31 cellular contexts compared by ENCODE assay signal in the genomic region with DNA sequence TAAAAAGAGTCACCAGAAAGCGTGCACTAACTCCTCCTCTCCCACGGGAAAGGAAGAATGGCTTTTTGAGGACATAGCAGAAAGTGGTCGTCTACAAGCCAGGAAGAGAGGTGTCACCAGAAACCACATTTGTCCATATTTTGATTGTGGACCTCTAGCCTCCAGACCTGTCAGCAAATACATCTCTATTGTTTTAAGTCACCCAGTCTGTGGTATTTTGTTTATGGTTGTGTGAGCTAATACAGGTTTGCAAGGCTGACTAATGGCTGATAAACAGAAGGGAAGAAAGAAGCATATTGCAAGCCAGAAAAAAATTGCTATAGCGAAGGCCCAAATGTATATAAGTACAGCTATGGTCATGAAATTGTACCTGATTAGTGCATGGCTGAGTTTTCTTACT.
"Had no signal": no experiment of that assay in that cellular context is flagged by ENCODE, and none has a peak within 500 bp of the region (broad histone marks: within the 10 kb centered on the region; RNA-seq: fewer than 3 reads in every experiment).

No MANE protein-coding gene starts in this region.

- ATAC-seq: activated naive CD8-positive, alpha-beta T cell treated with anti-CD3 and anti-CD28 coated beads, Interleukin-2, amount 50 U/mL, for 24 hours; activated T-helper 17 cell treated with anti-CD3 and anti-CD28 coated beads, Interleukin-2, amount 50 U/mL, for 72 hours; body of pancreas; pancreas; psoas muscle; upper lobe of right lung had no signal

- H3K4me1 Mint-ChIP-seq: activated CD4-positive, alpha-beta memory T cell treated with anti-CD3 and anti-CD28 coated beads, Interleukin-2, amount 10 ng/mL, durations not matched to agents 7 days and 5 days; activated CD4-positive, alpha-beta T cell treated with anti-CD3 and anti-CD28 coated beads, Interleukin-2, amount 10 ng/mL, durations not matched to agents 7 days and 5 days; activated naive CD4-positive, alpha-beta T cell treated with anti-CD3 and anti-CD28 coated beads, Interleukin-2, amount 50 U/mL, for 24 hours; activated naive CD8-positive, alpha-beta T cell treated with anti-CD3 and anti-CD28 coated beads, Interleukin-2, amount 50 U/mL, for 24 hours; activated T-helper 17 cell treated with anti-CD3 and anti-CD28 coated beads, Interleukin-2, amount 50 U/mL, for 72 hours; nephron progenitor cell had no signal

- H3K4me1 ChIP-seq: body of pancreas, esophagus muscularis mucosa, left ventricle myocardium inferior, pancreas, psoas muscle, right atrium auricular region, suprapubic skin, tibial artery, upper lobe of right lung had no signal

- H3K4me3 Mint-ChIP-seq: activated CD4-positive, alpha-beta memory T cell treated with anti-CD3 and anti-CD28 coated beads, Interleukin-2, amount 10 ng/mL, durations not matched to agents 7 days and 5 days; activated CD4-positive, alpha-beta T cell treated with anti-CD3 and anti-CD28 coated beads, Interleukin-2, amount 10 ng/mL, durations not matched to agents 7 days and 5 days; activated naive CD4-positive, alpha-beta T cell treated with anti-CD3 and anti-CD28 coated beads, Interleukin-2, amount 50 U/mL, for 24 hours; activated naive CD8-positive, alpha-beta T cell treated with anti-CD3 and anti-CD28 coated beads, Interleukin-2, amount 50 U/mL, for 24 hours; activated T-cell treated with anti-CD3 and anti-CD28 coated beads, Interleukin-2, amount 50 U/mL, for 24 hours; activated T-helper 17 cell treated with anti-CD3 and anti-CD28 coated beads, Interleukin-2, amount 50 U/mL, for 72 hours; nephron progenitor cell had no signal

- H3K9me3 Mint-ChIP-seq: activated CD4-positive, alpha-beta memory T cell treated with anti-CD3 and anti-CD28 coated beads, Interleukin-2, amount 10 ng/mL, durations not matched to agents 7 days and 5 days; activated CD4-positive, alpha-beta T cell treated with anti-CD3 and anti-CD28 coated beads, Interleukin-2, amount 10 ng/mL, durations not matched to agents 7 days and 5 days; activated naive CD4-positive, alpha-beta T cell treated with anti-CD3 and anti-CD28 coated beads, Interleukin-2, amount 50 U/mL, for 24 hours; activated naive CD8-positive, alpha-beta T cell treated with anti-CD3 and anti-CD28 coated beads, Interleukin-2, amount 50 U/mL, for 24 hours; activated T-cell treated with anti-CD3 and anti-CD28 coated beads, Interleukin-2, amount 50 U/mL, for 24 hours; activated T-helper 17 cell treated with anti-CD3 and anti-CD28 coated beads, Interleukin-2, amount 50 U/mL, for 72 hours; nephron progenitor cell had no signal

- H3K4me2 ChIP-seq: smooth muscle cell had no signal

- FAIRE-seq: frontal cortex, pancreas had no signal

- H3K27me3 ChIP-seq: body of pancreas, cardiac muscle cell, esophagus muscularis mucosa, neutrophil, pancreas, right atrium auricular region, suprapubic skin, tibial artery, upper lobe of right lung had no signal

- H3K27ac Mint-ChIP-seq: activated CD4-positive, alpha-beta memory T cell treated with anti-CD3 and anti-CD28 coated beads, Interleukin-2, amount 10 ng/mL, durations not matched to agents 7 days and 5 days; activated CD4-positive, alpha-beta T cell treated with anti-CD3 and anti-CD28 coated beads, Interleukin-2, amount 10 ng/mL, durations not matched to agents 7 days and 5 days; activated naive CD4-positive, alpha-beta T cell treated with anti-CD3 and anti-CD28 coated beads, Interleukin-2, amount 50 U/mL, for 24 hours; activated naive CD8-positive, alpha-beta T cell treated with anti-CD3 and anti-CD28 coated beads, Interleukin-2, amount 50 U/mL, for 24 hours; activated T-cell treated with anti-CD3 and anti-CD28 coated beads, Interleukin-2, amount 50 U/mL, for 24 hours; activated T-helper 17 cell treated with anti-CD3 and anti-CD28 coated beads, Interleukin-2, amount 50 U/mL, for 72 hours; nephron progenitor cell had no signal

- H3K9me3 ChIP-seq: body of pancreas, esophagus muscularis mucosa, left ventricle myocardium inferior, neutrophil, pancreas, psoas muscle, right atrium auricular region, suprapubic skin, tibial artery, upper lobe of right lung had no signal

- H3K27ac ChIP-seq: body of pancreas, cardiac muscle cell, esophagus muscularis mucosa, left ventricle myocardium inferior, neutrophil, pancreas, psoas muscle, right atrium auricular region, suprapubic skin, tibial artery, upper lobe of right lung had no signal

- H3K27me3 Mint-ChIP-seq: activated CD4-positive, alpha-beta memory T cell treated with anti-CD3 and anti-CD28 coated beads, Interleukin-2, amount 10 ng/mL, durations not matched to agents 7 days and 5 days; activated CD4-positive, alpha-beta T cell treated with anti-CD3 and anti-CD28 coated beads, Interleukin-2, amount 10 ng/mL, durations not matched to agents 7 days and 5 days; activated naive CD4-positive, alpha-beta T cell treated with anti-CD3 and anti-CD28 coated beads, Interleukin-2, amount 50 U/mL, for 24 hours; activated naive CD8-positive, alpha-beta T cell treated with anti-CD3 and anti-CD28 coated beads, Interleukin-2, amount 50 U/mL, for 24 hours; activated T-cell treated with anti-CD3 and anti-CD28 coated beads, Interleukin-2, amount 50 U/mL, for 24 hours; activated T-helper 17 cell treated with anti-CD3 and anti-CD28 coated beads, Interleukin-2, amount 50 U/mL, for 72 hours had no signal

- DNase-seq: activated CD4-positive, alpha-beta memory T cell treated with anti-CD3 and anti-CD28 coated beads, Interleukin-2, amount 10 ng/mL, durations not matched to agents 7 days and 5 days; activated CD4-positive, alpha-beta T cell treated with anti-CD3 and anti-CD28 coated beads, Interleukin-2, amount 10 ng/mL, durations not matched to agents 7 days and 5 days; activated CD4-positive, CD25-positive, alpha-beta regulatory T cell treated with anti-CD3 and anti-CD28 coated beads, Interleukin-2, amount 50 U/mL, for 72 hours; activated CD8-positive, alpha-beta memory T cell treated with anti-CD3 and anti-CD28 coated beads, Interleukin-2, amount 50 U/mL, for 48 hours; activated naive CD8-positive, alpha-beta T cell treated with anti-CD3 and anti-CD28 coated beads, Interleukin-2, amount 50 U/mL, for 24 hours; activated T-cell treated with anti-CD3 and anti-CD28 coated beads, Interleukin-2, amount 50 U/mL, for 24 hours; body of pancreas; cortex of kidney; glutamatergic neuron; islet precursor cell; left ventricle myocardium inferior; nephron progenitor cell; pancreas; psoas muscle; stimulated activated CD4-positive, alpha-beta T cell treated with anti-CD3 and anti-CD28 coated beads, Interleukin-1b, Interleukin-23, amount 100 ng/mL, for 48 hours; stimulated activated CD4-positive, alpha-beta T cell treated with anti-CD3 and anti-CD28 coated beads, Interleukin-4, amount 100 ng/mL, for 4 hours; stimulated activated CD8-positive, alpha-beta memory T cell treated with anti-CD3 and anti-CD28 coated beads, Interleukin-4, amount 100 ng/mL, for 48 hours; stimulated activated naive CD4-positive, alpha-beta T cell; T-helper 2 cell; tibial artery; upper lobe of right lung had no signal

- H3K4me3 ChIP-seq: body of pancreas, cardiac muscle cell, esophagus muscularis mucosa, left ventricle myocardium inferior, lung, pancreas, psoas muscle, right atrium auricular region, smooth muscle cell, suprapubic skin, tibial artery, upper lobe of right lung had no signal
